Comparison of ENCODE assay signal across 22 cellular contexts in the genomic region with DNA sequence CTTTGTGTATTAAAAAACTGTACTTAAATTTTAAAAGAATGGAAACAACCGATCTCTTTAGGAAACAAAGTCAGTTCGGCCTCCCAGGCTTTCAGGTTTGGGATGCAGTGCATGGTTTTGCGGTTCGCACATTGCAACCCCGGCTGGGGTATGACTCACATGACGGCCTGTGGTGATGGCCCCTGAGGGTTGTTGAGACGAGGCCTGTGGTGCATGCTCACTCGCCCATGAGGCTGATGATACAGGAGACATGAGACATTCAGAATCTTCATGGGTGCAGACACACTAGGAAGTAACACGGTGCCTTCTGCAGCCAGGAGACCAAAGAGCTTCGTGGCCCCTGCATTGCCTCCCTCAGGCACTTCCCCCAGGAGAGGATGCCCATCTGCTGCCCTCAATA.
DNase-seq lines count a peak whose midpoint lies in the region; ATAC-seq, FAIRE-seq and TF ChIP-seq lines count a peak whose summit lies in the region.
"Had no signal": no experiment of that assay in that cellular context is flagged by ENCODE, and none has a peak within 500 bp of the region (broad histone marks: within the 10 kb centered on the region; RNA-seq: fewer than 3 reads in every experiment).

No MANE protein-coding gene starts in this region.

- peak; percentile 55 for FAIRE-seq in bronchial epithelial cell (lab: Jason Lieb, UNC)
- FAIRE-seq: A549, D721Med, GM12878, GM12892, GM18507 had no signal

- no peaks in the 10 kb centered on the region for H3K9me1 ChIP-seq in IMR-90 (ENCODE audit: insufficient read depth, low read length)

- no peak overlapping the region for H4K8ac ChIP-seq in IMR-90 (ENCODE audit: low read depth in 2 of 2, low read length in 2 of 2)

- no peak overlapping the region for H3K23ac ChIP-seq in IMR-90 (ENCODE audit: low read depth, low read length)

- ATAC-seq in IMR-90 (ENCODE audit: low read depth) (no peak), HG03025 (IDR thresholded peaks at IDR 0.05; ENCODE audit: low FRiP score, unreplicated experiment) (no peak), omental fat pad (ENCODE audit: low FRiP score) (no peak)
- ATAC-seq: A549; CD8-positive, alpha-beta T cell; GM12878 had no signal

- H2AK5ac ChIP-seq in IMR-90 (ENCODE audit: low read depth, low read length), result no peak overlapping the region

- TF ChIP-seq RAD21 in IMR-90 (IDR thresholded peaks at IDR 0.05; ENCODE audit: low read length), result no peak

- peaks cover 19% of the 10 kb centered on the region for H3K9me3 ChIP-seq in IMR-90 (ENCODE audit: control insufficient read depth, insufficient read depth, low read length)
- H3K9me3 ChIP-seq: A549, Caco-2 had no signal

- no peak overlapping the region for H3K4me3 ChIP-seq in IMR-90 (ENCODE audit: insufficient read depth, low read depth, low read length)
- no peak overlapping the region for H3K4me3 ChIP-seq in bronchial epithelial cell (ENCODE audit: low read depth, low read length)
- H3K4me3 ChIP-seq in H7 (ENCODE audit: insufficient read depth, low read depth, low read length), result no peak overlapping the region
- H3K4me3 ChIP-seq: A549; BLaER1 treated with 17β-estradiol and CSF1 and Interleukin-3, amounts not matched to agents 10 nM and 100 nM; GM12878 had no signal

- POLR2A ChIA-PET in IMR-90 (lab: Charles Lee; ENCODE audit: unreplicated experiment), result no interaction called here

- no peak overlapping the region for H2BK20ac ChIP-seq in IMR-90 (ENCODE audit: low read depth, low read length)

- dilution Hi-C loops in IMR-90 (cut with HindIII; ENCODE audit: low sequenced_read_pairs, unreplicated experiment), result no loop called here

- no peak overlapping the region for H4K91ac ChIP-seq in IMR-90 (ENCODE audit: insufficient read depth, low read depth, low read length)

- H2BK120ac ChIP-seq in IMR-90 (ENCODE audit: low read depth, low read length), result no peak overlapping the region

- H3K14ac ChIP-seq in IMR-90 (replicated peaks; ENCODE audit: low read depth, low read length), result no peak overlapping the region

- H3K4me2 ChIP-seq in IMR-90 (ENCODE audit: low read depth, low read length), result no peak overlapping the region
- H3K4me2 ChIP-seq: A549; BLaER1 treated with 17β-estradiol and CSF1 and Interleukin-3, amounts not matched to agents 10 nM and 100 nM had no signal

- CTCF ChIA-PET in IMR-90 (lab: Yijun Ruan, JAX), result no interaction called here

- H3K36me3 ChIP-seq in IMR-90 (ENCODE audit: control insufficient read depth, insufficient read depth, low read length) (no peaks in the 10 kb centered on the region), bronchial epithelial cell (ENCODE audit: control insufficient read depth, insufficient read depth, low read length) (no peaks in the 10 kb centered on the region), H7 (replicated peaks; ENCODE audit: control insufficient read depth, insufficient read depth, low read length) (no peaks in the 10 kb centered on the region)
- H3K36me3 ChIP-seq: BLaER1 treated with 17β-estradiol and CSF1 and Interleukin-3, amounts not matched to agents 10 nM and 100 nM had no signal

- H3K79me1 ChIP-seq in IMR-90 (ENCODE audit: low read depth in 1 of 2, low read length in 2 of 2), result no peaks in the 10 kb centered on the region

- no peak overlapping the region for H2BK15ac ChIP-seq in IMR-90 (ENCODE audit: low read depth, low read length)

- DNase-seq in Daoy (ENCODE audit: low read depth) (peak; percentile 48), IMR-90 (no peak), bronchial epithelial cell (ENCODE audit: low read depth) (no peak), H7 (no peak), omental fat pad (ENCODE audit: low spot score) (no peak)
- DNase-seq: AML-193; Caco-2; Calu3; CD4-positive, alpha-beta T cell; CD8-positive, alpha-beta T cell; DMS79 treated with DMSO at 0.1 percent for 48 hours; EL; GDM1 had no signal

- H3K18ac ChIP-seq in IMR-90 (ENCODE audit: low read depth, low read length), result no peak overlapping the region

- intact Hi-C loops in IMR-90 (cut with micrococcal nuclease), result no loop called here

- H3K27me3 ChIP-seq in IMR-90 (ENCODE audit: control insufficient read depth, insufficient read depth, low read length) (no peaks in the 10 kb centered on the region), bronchial epithelial cell (ENCODE audit: control insufficient read depth, insufficient read depth, low read length) (no peaks in the 10 kb centered on the region), H7 (ENCODE audit: control insufficient read depth, insufficient read depth, low read length) (no peaks in the 10 kb centered on the region)
- H3K27me3 ChIP-seq: BLaER1 treated with 17β-estradiol and CSF1 and Interleukin-3, amounts not matched to agents 10 nM and 100 nM had no signal

- WGBS in IMR-90 (ENCODE audit: extremely low coverage in 2 of 2, insufficient read length in 1 of 2), 2 experiments, result 100% methylated on average over 1 of the region's 10 CpGs; no CpG with 5 or more reads in 1 of the 2 experiments

- H2AFZ ChIP-seq in IMR-90 (replicated peaks; ENCODE audit: low read length, poor library complexity), result peak overlapping the region; percentile 14

- no peak overlapping the region for H2BK5ac ChIP-seq in IMR-90 (ENCODE audit: low read depth, low read length, poor library complexity, severe bottlenecking)

- no peak for TF ChIP-seq CTCF in IMR-90 (conservative IDR thresholded peaks at IDR 0.05; ENCODE audit: low read depth, low read length)
- no peak for TF ChIP-seq CTCF in bronchial epithelial cell (IDR thresholded peaks at IDR 0.05; ENCODE audit: insufficient read depth, low read length, severe bottlenecking)
- no peak for TF ChIP-seq CTCF in omental fat pad (IDR thresholded peaks at IDR 0.05)

- in situ Hi-C loops in IMR-90 (cut with MboI; ENCODE audit: low sequenced_read_pairs), result no loop called here

- no peak overlapping the region for H3K9ac ChIP-seq in IMR-90 (ENCODE audit: low read depth, low read length)
- H3K9ac ChIP-seq: BLaER1 treated with 17β-estradiol and CSF1 and Interleukin-3, amounts not matched to agents 10 nM and 100 nM had no signal

- H4K20me1 ChIP-seq in IMR-90 (ENCODE audit: insufficient read depth, low read length), result no peaks in the 10 kb centered on the region
- H4K20me1 ChIP-seq: BLaER1 treated with 17β-estradiol and CSF1 and Interleukin-3, amounts not matched to agents 10 nM and 100 nM had no signal

- H2AK9ac ChIP-seq in IMR-90 (replicated peaks; ENCODE audit: low read depth, low read length, poor library complexity), result no peak overlapping the region

- no peak overlapping the region for H3K4ac ChIP-seq in IMR-90 (ENCODE audit: low read depth, low read length)

- no peak overlapping the region for H4K5ac ChIP-seq in IMR-90 (ENCODE audit: low read depth, low read length)

- H3K56ac ChIP-seq in IMR-90 (ENCODE audit: extremely low read depth, insufficient read depth, low read length), result no peak overlapping the region

- no peaks in the 10 kb centered on the region for H3K4me1 ChIP-seq in IMR-90 (ENCODE audit: control insufficient read depth, insufficient read depth, low read length)
- H3K4me1 ChIP-seq: A549; BLaER1 treated with 17β-estradiol and CSF1 and Interleukin-3, amounts not matched to agents 10 nM and 100 nM; Caco-2 had no signal

- no peak for TF ChIP-seq POLR2A in IMR-90 (IDR thresholded peaks at IDR 0.05; ENCODE audit: low read depth, low read length)

- H3K27ac ChIP-seq in IMR-90 (ENCODE audit: insufficient read depth, low read length), result no peak overlapping the region
- H3K27ac ChIP-seq: 22Rv1; A549; BLaER1 treated with 17β-estradiol and CSF1 and Interleukin-3, amounts not matched to agents 10 nM and 100 nM; C4-2B had no signal

- BruUV-seq in IMR-90 (replicated peaks; lab: Mats Ljungman, UMichigan), result no TSS peak

TF ChIP-seq in IMR-90, 13 proteins besides CTCF, POLR2A, EP300 and RAD21:
- TF ChIP-seq, protein P1, sequence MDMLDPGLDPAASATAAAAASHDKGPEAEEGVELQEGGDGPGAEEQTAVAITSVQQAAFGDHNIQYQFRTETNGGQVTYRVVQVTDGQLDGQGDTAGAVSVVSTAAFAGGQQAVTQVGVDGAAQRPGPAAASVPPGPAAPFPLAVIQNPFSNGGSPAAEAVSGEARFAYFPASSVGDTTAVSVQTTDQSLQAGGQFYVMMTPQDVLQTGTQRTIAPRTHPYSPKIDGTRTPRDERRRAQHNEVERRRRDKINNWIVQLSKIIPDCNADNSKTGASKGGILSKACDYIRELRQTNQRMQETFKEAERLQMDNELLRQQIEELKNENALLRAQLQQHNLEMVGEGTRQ (IDR thresholded peaks at IDR 0.05; ENCODE audit: low read depth, low read length), result no peak
- TF ChIP-seq FOS (IDR thresholded peaks at IDR 0.05; ENCODE audit: low read depth, low read length) (no peak), NFE2L2 (IDR thresholded peaks at IDR 0.05; ENCODE audit: low read depth, low read length) (no peak), RCOR1 (IDR thresholded peaks at IDR 0.05; ENCODE audit: insufficient replicate concordance, low read length) (no peak), SMC3 (IDR thresholded peaks at IDR 0.05; ENCODE audit: low read depth, low read length) (no peak), MAFK (IDR thresholded peaks at IDR 0.05; ENCODE audit: low read depth, low read length) (no peak), CEBPB (IDR thresholded peaks at IDR 0.05; ENCODE audit: low read depth, low read length) (no peak)
TF ChIP-seq in IMR-90: peak in this region for 0.
